25 cellular contexts compared by ENCODE assay signal in genomic region chr3:64063982-64064438, GRCh38.
"Had no signal": no experiment of that assay in that cellular context is flagged by ENCODE, and none has a peak within 500 bp of the region (broad histone marks: within the 10 kb centered on the region; RNA-seq: fewer than 3 reads in every experiment).

No MANE protein-coding gene starts in this region.

- H3K27ac ChIP-seq: gastroesophageal sphincter, lower lobe of right lung, neural progenitor cell, parathyroid adenoma, psoas muscle, stomach, tibial artery, uterus had no signal

- H3K4me3 ChIP-seq: gastroesophageal sphincter, lower lobe of right lung, neural progenitor cell, psoas muscle, stomach, tibial artery, uterus had no signal

- H3K9me3 ChIP-seq: gastroesophageal sphincter, lower lobe of right lung, psoas muscle, stomach, tibial artery, uterus had no signal

- H3K36me3 ChIP-seq: gastroesophageal sphincter, lower lobe of right lung, neural progenitor cell, stomach, tibial artery, uterus had no signal

- H3K4me1 ChIP-seq: lower lobe of right lung, psoas muscle, stomach, tibial artery, uterus had no signal

- H3K27me3 ChIP-seq: gastroesophageal sphincter, neural progenitor cell, stomach, tibial artery, uterus had no signal

- DNase-seq: activated B cell treated with CpG ODN at 0.5 μM for 24 hours; activated CD4-positive, alpha-beta T cell treated with anti-CD3 and anti-CD28 coated beads, Interleukin-2, amount 50 U/mL, for 1 hour; activated CD8-positive, alpha-beta memory T cell treated with anti-CD3 and anti-CD28 coated beads, Interleukin-2, amount 10 ng/mL, durations not matched to agents 7 days and 5 days; activated CD8-positive, alpha-beta T cell treated with anti-CD3 and anti-CD28 coated beads, Interleukin-2, amount 10 ng/mL, durations not matched to agents 7 days and 5 days; activated naive CD8-positive, alpha-beta T cell treated with anti-CD3 and anti-CD28 coated beads, Interleukin-2, amount 50 U/mL, for 24 hours; activated T-cell treated with anti-CD3 and anti-CD28 coated beads, Interleukin-2, amount 50 U/mL, for 48 hours; amygdala; effector CD8-positive, alpha-beta T cell; hypothalamus; lower lobe of right lung; mesenchymal stem cell; natural killer cell; occipital lobe; psoas muscle; stimulated activated CD4-positive, alpha-beta T cell treated with anti-CD3 and anti-CD28 coated beads, Interleukin-15, amount 100 ng/mL, for 24 hours; stimulated activated CD4-positive, alpha-beta T cell treated with anti-CD3 and anti-CD28 coated beads, Interleukin-2, amount 100 ng/mL, for 24 hours; stimulated activated naive B cell treated with anti-CD40 and anti-IgM and Interleukin-4, amounts not matched to agents 10 μg/mL and 1 μg/mL and 100 μg/mL, for 72 hours; stomach; T-helper 1 cell; tibial artery; uterus had no signal

- ATAC-seq: activated CD8-positive, alpha-beta memory T cell treated with anti-CD3 and anti-CD28 coated beads, Interleukin-2, amount 10 ng/mL, durations not matched to agents 7 days and 5 days; activated CD8-positive, alpha-beta T cell treated with anti-CD3 and anti-CD28 coated beads, Interleukin-2, amount 10 ng/mL, durations not matched to agents 7 days and 5 days; activated naive CD8-positive, alpha-beta T cell treated with anti-CD3 and anti-CD28 coated beads, Interleukin-2, amount 50 U/mL, for 24 hours; gastroesophageal sphincter; left lobe of liver; lower lobe of right lung; natural killer cell; psoas muscle; stimulated activated naive B cell treated with anti-CD40 and anti-IgM and Interleukin-4, amounts not matched to agents 10 μg/mL and 1 μg/mL and 100 μg/mL, for 72 hours had no signal
